11 cellular contexts compared by ENCODE assay signal in genomic region chr2:54670485-54671009, GRCh38. TPM values are rescaled to one million over a fixed set of nuclear protein-coding genes. Genes with fewer than 3 reads are reported as not detected.
DNase-seq lines count a peak whose midpoint lies in the region; ATAC-seq and TF ChIP-seq lines count a peak whose summit lies in the region.
"Had no signal": no experiment of that assay in that cellular context is flagged by ENCODE, and none has a peak within 500 bp of the region (broad histone marks: within the 10 kb centered on the region; RNA-seq: fewer than 3 reads in every experiment).

No MANE protein-coding gene starts in this region.

- WGBS in psoas muscle, 3 donors: 88 to 95% (median 95%) methylated on average over 9 of the region's 9 CpGs

- H3K27ac ChIP-seq in right atrium auricular region (peak overlapping the region; percentile 33 to 61), layer of hippocampus (ENCODE audit: low read depth, low read length) (peak overlapping the region; percentile 83), psoas muscle (peak overlapping the region; percentile 31), foreskin keratinocyte (no peak overlapping the region)

- H3K9me3 ChIP-seq in right atrium auricular region (no peaks in the 10 kb centered on the region), psoas muscle (no peaks in the 10 kb centered on the region)

- intact Hi-C loops in left ventricle myocardium superior (cut with micrococcal nuclease) (no loop called here), psoas muscle (cut with DNase I) (no loop called here)

- H3K36me3 ChIP-seq in right atrium auricular region (peaks cover 41% of the 10 kb centered on the region), psoas muscle (ENCODE audit: insufficient read depth in 1 of 2, low read depth in 1 of 2) (peaks cover 3 to 44% of the 10 kb centered on the region in 2 donors)

- TF ChIP-seq CTCF in right atrium auricular region (IDR thresholded peaks at IDR 0.05): no peak
- no peak for TF ChIP-seq CTCF in psoas muscle (IDR thresholded peaks at IDR 0.05)
- TF ChIP-seq CTCF in foreskin keratinocyte (conservative IDR thresholded peaks at IDR 0.05): no peak

- H3K4me3 ChIP-seq in right atrium auricular region (no peak overlapping the region), psoas muscle (no peak overlapping the region)

- H3K27me3 ChIP-seq in right atrium auricular region (no peaks in the 10 kb centered on the region), layer of hippocampus (ENCODE audit: control insufficient read depth, insufficient read depth, low read length) (no peaks in the 10 kb centered on the region), psoas muscle (ENCODE audit: insufficient read depth in 3 of 3, low read length in 2 of 3) (no peaks in the 10 kb centered on the region), foreskin keratinocyte (peaks cover 3% of the 10 kb centered on the region)

- H3K4me1 ChIP-seq in right atrium auricular region (peaks cover 0 to 64% of the 10 kb centered on the region in 2 donors), psoas muscle (peaks cover 38% of the 10 kb centered on the region), foreskin keratinocyte (peaks cover 25% of the 10 kb centered on the region)

- DNase-seq in right atrium auricular region (ENCODE audit: low spot score): peak; percentile 48
- DNase-seq in left ventricle myocardium superior: no peak
- no peak for DNase-seq in psoas muscle
- no peak for DNase-seq in stimulated activated naive CD4-positive, alpha-beta T cell treated with Interleukin-2 at 50 U/mL for 16 hours (lab: John Stamatoyannopoulos, UW)
- no peak for DNase-seq in NCI-H2029 (lab: John Stamatoyannopoulos, UW)
- no peak for DNase-seq in foreskin keratinocyte
- DNase-seq: activated CD8-positive, alpha-beta memory T cell treated with anti-CD3 and anti-CD28 coated beads, Interleukin-2, amount 50 U/mL, for 48 hours; activated naive CD4-positive, alpha-beta T cell treated with anti-CD3 and anti-CD28 coated beads, Interleukin-2, amount 50 U/mL, for 16 hours had no signal

- ATAC-seq in left ventricle myocardium superior (no peak), psoas muscle (no peak), HG02642 (IDR thresholded peaks at IDR 0.05; ENCODE audit: poor library complexity, unreplicated experiment) (no peak), foreskin keratinocyte (no peak)
- ATAC-seq: activated CD4-positive, CD25-positive, alpha-beta regulatory T cell treated with anti-CD3 and anti-CD28 coated beads, Interleukin-2, amount 50 U/mL, for 24 hours had no signal

RNA-seq across cellular contexts. Expression of gene EML6, which starts 52.9 kb away (rescaled TPM):
- 1 to 10 TPM; 1.1 to 1.2 TPM for total RNA-seq in right atrium auricular region
- total RNA-seq in left ventricle myocardium superior: 0.59 TPM
- total RNA-seq in psoas muscle: 1 to 10 TPM; 1.0 to 8.0 (median 3.2) TPM
- polyA plus RNA-seq in psoas muscle: 1 to 10 TPM in 2 of 3 donors, under 1 TPM in 1; 0.38 to 9.3 (median 2.5) TPM
- 0.61 and 0.63 TPM in 2 replicates for total RNA-seq in foreskin keratinocyte
- polyA plus RNA-seq in foreskin keratinocyte: 0.16 and 0.36 TPM in 2 replicates
